12 cellular contexts compared by ENCODE assay signal in genomic region chr16:17371014-17371296, GRCh38.
A peak's percentile ranks its signal among the peaks of the same experiment; 100 is the strongest.
DNase-seq lines count a peak whose midpoint lies in the region; ATAC-seq and TF ChIP-seq lines count a peak whose summit lies in the region.
"Had no signal": no experiment of that assay in that cellular context is flagged by ENCODE, and none has a peak within 500 bp of the region (broad histone marks: within the 10 kb centered on the region; RNA-seq: fewer than 3 reads in every experiment).

No MANE protein-coding gene starts in this region.

- H3K27ac Mint-ChIP-seq in CD8-positive, alpha-beta T cell, result peak overlapping the region; percentile 97
- H3K27ac Mint-ChIP-seq in dendritic cell treated with granulocyte-macrophage colony-stimulating factor and Interleukin-4, amounts not matched to agents 40 ng/mL and 50 ng/mL, for 4 days, result peak overlapping the region; percentile 92

- H3K4me3 ChIP-seq in CD8-positive, alpha-beta T cell (ENCODE audit: low read depth, low read length), result no peak overlapping the region
- H3K4me3 ChIP-seq in OCI-LY7 (ENCODE audit: low read depth, low read length, poor library complexity, severe bottlenecking) (peak overlapping the region; percentile 61), skeletal muscle tissue (ENCODE audit: low read length in 3 of 3) (no peak overlapping the region), dorsolateral prefrontal cortex (no peak overlapping the region), A673 (ENCODE audit: low read depth, low read length, poor library complexity, severe bottlenecking) (no peak overlapping the region)

- CTCF ChIA-PET in CD8-positive, alpha-beta T cell (lab: Charles Lee), result interaction anchor here (0.7 to 2.1 kb wide), 2 partner anchors 22 to 48 kb away, joined by 3 to 5 read pairs; no protein-coding TSS in a partner anchor
- CTCF ChIA-PET in OCI-LY7 (lab: Charles Lee; ENCODE audit: unreplicated experiment), result interaction anchor here (0.6 to 1.5 kb wide), 2 partner anchors 11 to 92 kb away, joined by 3 to 6 read pairs; no protein-coding TSS in a partner anchor
- CTCF ChIA-PET in A673 (lab: Charles Lee), result no interaction called here

- no peak for ATAC-seq in CD8-positive, alpha-beta T cell
- ATAC-seq: foreskin keratinocyte had no signal

- peaks cover 71% of the 10 kb centered on the region for H3K4me1 ChIP-seq in CD8-positive, alpha-beta T cell (ENCODE audit: insufficient read depth, low read length)
- H3K4me1 ChIP-seq in OCI-LY7 (ENCODE audit: insufficient read depth, low read length, poor library complexity, severe bottlenecking), result peaks cover 98% of the 10 kb centered on the region
- peaks cover 8 to 32% (median 20%) of the 10 kb centered on the region in 3 donors for H3K4me1 ChIP-seq in skeletal muscle tissue (ENCODE audit: control insufficient read depth in 3 of 3, insufficient read depth in 3 of 3, low read length in 3 of 3)
- peaks cover 16% of the 10 kb centered on the region for H3K4me1 ChIP-seq in A673 (ENCODE audit: insufficient read depth, low read length, poor library complexity, severe bottlenecking)
- H3K4me1 ChIP-seq: foreskin keratinocyte had no signal

- H3K9me3 ChIP-seq in CD8-positive, alpha-beta T cell (ENCODE audit: low read length), result no peaks in the 10 kb centered on the region
- no peaks in the 10 kb centered on the region for H3K9me3 ChIP-seq in OCI-LY7 (ENCODE audit: low read length)
- no peaks in the 10 kb centered on the region for H3K9me3 ChIP-seq in skeletal muscle tissue (ENCODE audit: control insufficient read depth in 3 of 3, low read length in 3 of 3)
- H3K9me3 ChIP-seq in A673 (ENCODE audit: low read depth, low read length, poor library complexity, severe bottlenecking), result no peaks in the 10 kb centered on the region

- H3K27me3 Mint-ChIP-seq in CD8-positive, alpha-beta T cell (ENCODE audit: low read depth), result no peaks in the 10 kb centered on the region
- no peaks in the 10 kb centered on the region for H3K27me3 Mint-ChIP-seq in dendritic cell treated with granulocyte-macrophage colony-stimulating factor and Interleukin-4, amounts not matched to agents 40 ng/mL and 50 ng/mL, for 4 days

- no peak overlapping the region for H2AFZ ChIP-seq in OCI-LY7 (ENCODE audit: low read length)

- peak overlapping the region; percentile 76 for H3K4me2 ChIP-seq in OCI-LY7 (ENCODE audit: low read length)

- peak overlapping the region; percentile 4 for H3K4me3 Mint-ChIP-seq in CD8-positive, alpha-beta T cell
- no peak overlapping the region for H3K4me3 Mint-ChIP-seq in dendritic cell treated with granulocyte-macrophage colony-stimulating factor and Interleukin-4, amounts not matched to agents 40 ng/mL and 50 ng/mL, for 4 days

- peaks cover 45% of the 10 kb centered on the region; the same call in 1 of the 2 replicates for H3K79me2 ChIP-seq in OCI-LY7 (ENCODE audit: insufficient read depth, low read depth, low read length)

- H3K36me3 Mint-ChIP-seq in CD8-positive, alpha-beta T cell, result no peaks in the 10 kb centered on the region
- no peaks in the 10 kb centered on the region for H3K36me3 Mint-ChIP-seq in dendritic cell treated with granulocyte-macrophage colony-stimulating factor and Interleukin-4, amounts not matched to agents 40 ng/mL and 50 ng/mL, for 4 days (ENCODE audit: low read depth)

- peaks cover 88% of the 10 kb centered on the region for H3K4me1 Mint-ChIP-seq in CD8-positive, alpha-beta T cell (ENCODE audit: low read depth)
- H3K4me1 Mint-ChIP-seq in dendritic cell treated with granulocyte-macrophage colony-stimulating factor and Interleukin-4, amounts not matched to agents 40 ng/mL and 50 ng/mL, for 4 days (ENCODE audit: low read depth), result peaks cover 77% of the 10 kb centered on the region

- POLR2A ChIA-PET in CD8-positive, alpha-beta T cell (lab: Charles Lee), result interaction anchor here (1.0 to 4.9 kb wide), 7 partner anchors 8 to 111 kb away, joined by 3 to 32 read pairs (median 5); no protein-coding TSS in a partner anchor
- POLR2A ChIA-PET in OCI-LY7 (lab: Charles Lee), result interaction anchor here (1.1 to 3.7 kb wide), 7 partner anchors 12 to 71 kb away, joined by 3 to 13 read pairs (median 6); no protein-coding TSS in a partner anchor
- POLR2A ChIA-PET in A673 (lab: Charles Lee; ENCODE audit: low non-redundant PET), result no interaction called here

- DNase-seq in CD8-positive, alpha-beta T cell, result no peak
- DNase-seq in OCI-LY7 (ENCODE audit: low spot score), result no peak
- DNase-seq in dorsolateral prefrontal cortex, result no peak
- DNase-seq in NCI-H82 (lab: John Stamatoyannopoulos, UW), result no peak
- no peak for DNase-seq in A673 (ENCODE audit: low spot score)
- DNase-seq: activated naive CD4-positive, alpha-beta T cell; foreskin keratinocyte; NCI-H187; T-helper 9 cell; trophoblast cell had no signal

- intact Hi-C loops in CD8-positive, alpha-beta T cell (cut with DNase I, micrococcal nuclease), result loop anchor here in 1 of 2 experiments (5.0 kb wide), 2 partner anchors 46 to 359 kb away; no protein-coding TSS in a partner anchor
- intact Hi-C loops in OCI-LY7 (cut with micrococcal nuclease; ENCODE audit: unreplicated experiment), result no loop called here
- intact Hi-C loops in dendritic cell treated with granulocyte-macrophage colony-stimulating factor and Interleukin-4, amounts not matched to agents 40 ng/mL and 50 ng/mL, for 4 days (cut with micrococcal nuclease), result no loop called here
- intact Hi-C loops in dorsolateral prefrontal cortex (cut with DNase I), result no loop called here
- intact Hi-C loops in A673 (cut with micrococcal nuclease; ENCODE audit: unreplicated experiment), result no loop called here

- no peak overlapping the region for H3K9ac ChIP-seq in skeletal muscle tissue (ENCODE audit: low read depth in 1 of 3, low read length in 3 of 3)

- TF ChIP-seq CTCF in CD8-positive, alpha-beta T cell (IDR thresholded peaks at IDR 0.05), result no peak
- TF ChIP-seq CTCF in OCI-LY7 (conservative IDR thresholded peaks at IDR 0.05; ENCODE audit: low read length), result no peak
- no peak for TF ChIP-seq CTCF in dorsolateral prefrontal cortex (IDR thresholded peaks at IDR 0.05 in 54 of 56, conservative IDR thresholded peaks at IDR 0.05 in 2 of 56; ENCODE audit: low read depth in 1 of 56, partially characterized antibody in 56 of 56)
- TF ChIP-seq CTCF in A673 (conservative IDR thresholded peaks at IDR 0.05; ENCODE audit: low read depth, low read length), result no peak

- H3K27ac ChIP-seq in CD8-positive, alpha-beta T cell (ENCODE audit: low read depth, low read length), result no peak overlapping the region
- H3K27ac ChIP-seq in OCI-LY7 (ENCODE audit: low read depth, low read length, poor library complexity, severe bottlenecking) (peak overlapping the region; percentile 94), skeletal muscle tissue (ENCODE audit: low read depth, low read length) (peak overlapping the region; percentile 48), dorsolateral prefrontal cortex (peak overlapping the region in 6 of 59 donors; percentile 3 to 47 (median 19)), A673 (ENCODE audit: low read depth, low read length, poor library complexity, severe bottlenecking) (no peak overlapping the region)
- H3K27ac ChIP-seq: foreskin keratinocyte had no signal

- no peaks in the 10 kb centered on the region for H4K20me1 ChIP-seq in OCI-LY7 (ENCODE audit: insufficient read depth, low read length)

- H3K9me3 Mint-ChIP-seq in CD8-positive, alpha-beta T cell, result no peaks in the 10 kb centered on the region
- no peaks in the 10 kb centered on the region for H3K9me3 Mint-ChIP-seq in dendritic cell treated with granulocyte-macrophage colony-stimulating factor and Interleukin-4, amounts not matched to agents 40 ng/mL and 50 ng/mL, for 4 days

- H3K36me3 ChIP-seq in CD8-positive, alpha-beta T cell (ENCODE audit: insufficient read depth, low read length), result no peaks in the 10 kb centered on the region
- H3K36me3 ChIP-seq in OCI-LY7 (ENCODE audit: insufficient read depth, low read length) (no peaks in the 10 kb centered on the region), skeletal muscle tissue (ENCODE audit: control insufficient read depth in 3 of 3, insufficient read depth in 3 of 3, low read length in 3 of 3) (no peaks in the 10 kb centered on the region), A673 (ENCODE audit: insufficient read depth, low read length, poor library complexity, severe bottlenecking) (no peaks in the 10 kb centered on the region)

- no peaks in the 10 kb centered on the region for H3K9me2 ChIP-seq in OCI-LY7 (ENCODE audit: insufficient read depth, low read length)

- BruUV-seq in OCI-LY7 (replicated peaks; lab: Mats Ljungman, UMichigan) (no TSS peak), A673 (replicated peaks; lab: Mats Ljungman, UMichigan) (no TSS peak)

- no peaks in the 10 kb centered on the region for H3K27me3 ChIP-seq in CD8-positive, alpha-beta T cell (ENCODE audit: insufficient read depth, low read length)
- no peaks in the 10 kb centered on the region for H3K27me3 ChIP-seq in skeletal muscle tissue (ENCODE audit: control insufficient read depth in 3 of 3, insufficient read depth in 3 of 3, low read length in 3 of 3)
- peaks cover 0 to 3% (median 0%) of the 10 kb centered on the region in 45 donors for H3K27me3 ChIP-seq in dorsolateral prefrontal cortex
- H3K27me3 ChIP-seq in A673 (replicated peaks; ENCODE audit: insufficient read depth, low read depth, low read length, poor library complexity), result no peaks in the 10 kb centered on the region
- H3K27me3 ChIP-seq: foreskin keratinocyte had no signal

Comparison
In these comparisons a context has a peak if more than half of its experiments do, and no peak if none do; other contexts are left out.
1. H3K27ac ChIP-seq: peak in OCI-LY7 (single experiment) and skeletal muscle tissue (single experiment); none in CD8-positive, alpha-beta T cell (single experiment) and A673 (single experiment).